ENCODE assay signal across 8 cellular contexts in the genomic region with DNA sequence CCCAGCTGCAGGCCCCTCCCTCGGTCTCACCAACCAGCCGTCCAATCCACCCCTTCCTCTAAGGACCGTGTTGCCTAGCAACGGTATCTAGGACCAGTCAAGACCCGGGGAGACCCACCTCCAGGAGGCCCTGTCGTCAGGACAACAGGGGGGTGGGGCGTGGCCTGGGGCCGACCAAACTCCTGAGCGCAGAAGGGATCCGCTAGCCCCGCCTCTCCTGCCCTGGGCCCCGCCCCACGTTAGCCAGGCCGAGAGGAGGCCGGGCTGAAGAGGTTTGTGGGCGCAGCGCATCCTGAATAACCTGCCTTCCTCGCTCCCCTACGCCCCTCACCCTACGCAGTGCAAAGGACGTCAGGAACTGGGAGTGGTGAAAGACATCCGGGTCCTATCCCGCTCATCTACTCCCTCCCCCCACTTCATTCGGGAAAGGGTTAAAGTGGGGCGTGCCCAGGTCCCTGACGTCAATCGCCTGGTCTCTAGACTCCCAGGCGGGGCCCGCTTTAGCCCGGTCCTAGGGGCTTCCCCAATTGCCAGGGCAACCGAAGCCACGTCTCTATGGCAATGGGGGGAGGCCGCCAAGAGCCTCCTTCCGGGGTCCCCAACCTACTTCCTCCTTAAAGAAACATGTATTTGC. TPM values are rescaled to one million over a fixed set of nuclear protein-coding genes. Genes with fewer than 3 reads are reported as not detected.
A peak's percentile ranks its signal among the peaks of the same experiment; 100 is the strongest.
DNase-seq lines count a peak whose midpoint lies in the region; ATAC-seq and TF ChIP-seq lines count a peak whose summit lies in the region.

No MANE protein-coding gene starts in this region.

- TF ChIP-seq CTCF in AG04449 (IDR thresholded peaks at IDR 0.05; ENCODE audit: insufficient read depth, low read length, missing control alignments) (no peak), OCI-LY7 (conservative IDR thresholded peaks at IDR 0.05; ENCODE audit: low read length) (no peak)

- H4K20me1 ChIP-seq in OCI-LY7 (ENCODE audit: insufficient read depth, low read length) = no peaks in the 10 kb centered on the region

- peak overlapping the region; percentile 56 for H3K4me3 ChIP-seq in AG04449 (ENCODE audit: low read depth, low read length)
- H3K4me3 ChIP-seq in OCI-LY7 (ENCODE audit: low read depth, low read length, poor library complexity, severe bottlenecking) = peak overlapping the region; percentile 65
- peak overlapping the region; percentile 71 to 82 (median 74) for H3K4me3 ChIP-seq in subcutaneous abdominal adipose tissue (ENCODE audit: low read depth in 1 of 5, low read length in 5 of 5)

- POLR2A ChIA-PET in AG04449 (lab: Yijun Ruan, JAX) = no interaction called here
- POLR2A ChIA-PET in OCI-LY7 (lab: Charles Lee) = no interaction called here

- CTCF ChIA-PET in AG04449 (lab: Yijun Ruan, JAX) = interaction anchor here (1.2 kb wide), 1 partner anchor 28 kb away, joined by 3 read pairs; no protein-coding TSS in a partner anchor
- CTCF ChIA-PET in OCI-LY7 (lab: Charles Lee; ENCODE audit: unreplicated experiment) = no interaction called here

- H3K9me3 ChIP-seq in OCI-LY7 (ENCODE audit: low read length) (no peaks in the 10 kb centered on the region), subcutaneous abdominal adipose tissue (ENCODE audit: control insufficient read depth in 5 of 5, low read length in 5 of 5) (no peaks in the 10 kb centered on the region)

- peak overlapping the region; percentile 57 for H3K27ac ChIP-seq in OCI-LY7 (ENCODE audit: low read depth, low read length, poor library complexity, severe bottlenecking)
- no peak overlapping the region for H3K27ac ChIP-seq in subcutaneous abdominal adipose tissue (ENCODE audit: low read depth, low read length)

- DNase-seq in AG04449 (ENCODE audit: low read depth, low spot score) (no peak), OCI-LY7 (ENCODE audit: low spot score) (peak; percentile 95), germinal center (ENCODE audit: low spot score) (peak; percentile 96), nucleus accumbens (lab: John Stamatoyannopoulos, UW) (peak in 53 of 56 donors; percentile 36 to 91 (median 78))
- peak; percentile 70 to 94 (median 85) for DNase-seq in activated naive CD4-positive, alpha-beta T cell (lab: John Stamatoyannopoulos, UW)

- ATAC-seq in GM18909 (IDR thresholded peaks at IDR 0.05; ENCODE audit: poor library complexity, unreplicated experiment) (peak; percentile 86), HG03175 (IDR thresholded peaks at IDR 0.05; ENCODE audit: unreplicated experiment) (peak; percentile 82)

- BruUV-seq in OCI-LY7 (replicated peaks; lab: Mats Ljungman, UMichigan) = no TSS peak

- no peaks in the 10 kb centered on the region for H3K79me2 ChIP-seq in OCI-LY7 (ENCODE audit: insufficient read depth, low read depth, low read length)

- peak overlapping the region; percentile 20; the same call in 1 of the 2 replicates for H2AFZ ChIP-seq in OCI-LY7 (ENCODE audit: low read length)

- H3K36me3 ChIP-seq in OCI-LY7 (ENCODE audit: insufficient read depth, low read length) (peaks cover 29% of the 10 kb centered on the region; the same call in 1 of the 2 replicates), subcutaneous abdominal adipose tissue (ENCODE audit: control insufficient read depth in 5 of 5, insufficient read depth in 5 of 5, low read length in 5 of 5) (peaks cover 0 to 18% (median 14%) of the 10 kb centered on the region in 5 donors)

- no peaks in the 10 kb centered on the region for H3K9me2 ChIP-seq in OCI-LY7 (ENCODE audit: insufficient read depth, low read length)

- H3K4me2 ChIP-seq in OCI-LY7 (ENCODE audit: low read length) = peak overlapping the region; percentile 73

- peaks cover 23% of the 10 kb centered on the region for H3K4me1 ChIP-seq in OCI-LY7 (ENCODE audit: insufficient read depth, low read length, poor library complexity, severe bottlenecking)
- H3K4me1 ChIP-seq in subcutaneous abdominal adipose tissue (ENCODE audit: control insufficient read depth in 5 of 5, insufficient read depth in 5 of 5, low read length in 5 of 5) = peaks cover 0 to 23% (median 14%) of the 10 kb centered on the region in 5 donors

- intact Hi-C loops in OCI-LY7 (cut with micrococcal nuclease; ENCODE audit: unreplicated experiment) = no loop called here

- H3K27me3 ChIP-seq in subcutaneous abdominal adipose tissue (ENCODE audit: control insufficient read depth in 5 of 5, insufficient read depth in 4 of 5, low read length in 5 of 5) = peaks cover 4 to 10% (median 6%) of the 10 kb centered on the region in 5 donors

- H3K9ac ChIP-seq in subcutaneous abdominal adipose tissue (ENCODE audit: low read length in 5 of 5) = peak overlapping the region in 4 of 5 donors; percentile 1 to 63 (median 47)

RNA-seq across cellular contexts. Expression of a gene that starts 14.7 kb away (rescaled TPM):
- 9.0 and 15.4 TPM in 2 replicates for total RNA-seq in OCI-LY7 (2014; rRNA removed; shearing (Covaris generic))
- total RNA-seq in OCI-LY7 (2022) = 27.3 and 30.2 TPM in 2 replicates

RNA-seq across cellular contexts. Expression of a gene that starts 14.8 kb away (rescaled TPM):
- total RNA-seq in OCI-LY7 (2014; rRNA removed; shearing (Covaris generic)) = 226 and 297 TPM in 2 replicates
- total RNA-seq in OCI-LY7 (2022) = 204 and 238 TPM in 2 replicates

RNA-seq across cellular contexts. Expression of a gene that starts 25.8 kb away (rescaled TPM):
- 0.23 and 1.1 TPM in 2 replicates for total RNA-seq in OCI-LY7 (2014; rRNA removed; shearing (Covaris generic))
- 0.85 and 1.2 TPM in 2 replicates for total RNA-seq in OCI-LY7 (2022)

RNA-seq across cellular contexts. Expression of a gene that starts 29.4 kb away (rescaled TPM):
- 84.3 and 98.8 TPM in 2 replicates for total RNA-seq in OCI-LY7 (2014; rRNA removed; shearing (Covaris generic))
- total RNA-seq in OCI-LY7 (2022) = 99.9 and 100 TPM in 2 replicates

RNA-seq across cellular contexts. Expression of a gene that starts 34.3 kb away (rescaled TPM):
- 47.7 and 50.8 TPM in 2 replicates for total RNA-seq in OCI-LY7 (2014; rRNA removed; shearing (Covaris generic))
- 36.5 and 43.3 TPM in 2 replicates for total RNA-seq in OCI-LY7 (2022)
